ENCODE assay signal across 28 cellular contexts in the genomic region with DNA sequence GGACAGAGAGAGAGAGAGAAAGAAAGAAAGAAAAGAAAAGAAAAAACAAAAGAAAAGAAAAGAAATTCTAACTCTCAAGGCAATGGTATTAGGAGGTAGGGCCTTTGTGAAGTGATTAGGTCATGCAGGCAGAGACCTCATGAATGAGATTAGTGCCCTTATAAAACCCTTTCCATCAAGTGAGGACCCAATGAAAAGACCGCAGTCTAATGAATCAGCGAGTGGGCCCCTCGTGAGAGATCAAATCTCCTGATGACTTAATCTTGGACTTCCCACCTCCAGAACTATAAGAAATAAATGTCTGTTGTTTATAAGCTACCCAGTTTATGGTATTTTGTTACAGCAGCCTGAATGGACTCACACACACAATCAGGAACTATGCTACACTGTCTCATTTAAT.
"Had no signal": no experiment of that assay in that cellular context is flagged by ENCODE, and none has a peak within 500 bp of the region (broad histone marks: within the 10 kb centered on the region; RNA-seq: fewer than 3 reads in every experiment).

No MANE protein-coding gene starts in this region.

- H3K27ac ChIP-seq: coronary artery, esophagus squamous epithelium, heart right ventricle, left lung, parathyroid adenoma, right atrium auricular region, sigmoid colon, thoracic aorta, transverse colon, upper lobe of right lung, uterus had no signal

- H3K27me3 ChIP-seq: esophagus squamous epithelium, heart right ventricle, left lung, right atrium auricular region, sigmoid colon, transverse colon, upper lobe of right lung, uterus had no signal

- H3K4me3 ChIP-seq: coronary artery, esophagus squamous epithelium, heart right ventricle, left lung, mucosa of descending colon, right atrium auricular region, sigmoid colon, thoracic aorta, transverse colon, upper lobe of right lung, uterus had no signal

- H3K9me3 ChIP-seq: esophagus squamous epithelium, heart right ventricle, left lung, mucosa of descending colon, right atrium auricular region, sigmoid colon, thoracic aorta, transverse colon, upper lobe of right lung, uterus had no signal

- H3K9me3 Mint-ChIP-seq: natural killer cell treated with Interleukin-12 subunit alpha and Interleukin-12 subunit beta and Interleukin-15 and Interleukin-18, amount 100 ng/mL, for 72 hours; neural crest cell; stimulated activated effector memory CD8-positive, alpha-beta T cell treated with anti-CD3 and anti-CD28 coated beads, Interleukin-12 subunit alpha, Interleukin-12 subunit beta, amount 100 ng/mL, for 72 hours had no signal

- ATAC-seq: heart right ventricle; left cardiac atrium; left lung; mucosa of descending colon; natural killer cell treated with Interleukin-12 subunit alpha and Interleukin-12 subunit beta and Interleukin-15 and Interleukin-18, amount 100 ng/mL, for 72 hours; stimulated activated effector memory CD8-positive, alpha-beta T cell treated with anti-CD3 and anti-CD28 coated beads, Interleukin-12 subunit alpha, Interleukin-12 subunit beta, amount 100 ng/mL, for 72 hours; upper lobe of right lung had no signal

- H3K36me3 ChIP-seq: thoracic aorta, uterus had no signal

- H3K27me3 Mint-ChIP-seq: naive B cell; natural killer cell treated with Interleukin-12 subunit alpha and Interleukin-12 subunit beta and Interleukin-15 and Interleukin-18, amount 100 ng/mL, for 72 hours; progenitor cell of endocrine pancreas had no signal

- H3K27ac Mint-ChIP-seq: mesothelial cell of epicardium; naive B cell; natural killer cell treated with Interleukin-12 subunit alpha and Interleukin-12 subunit beta and Interleukin-15 and Interleukin-18, amount 100 ng/mL, for 72 hours; progenitor cell of endocrine pancreas; stimulated activated effector memory CD8-positive, alpha-beta T cell treated with anti-CD3 and anti-CD28 coated beads, Interleukin-12 subunit alpha, Interleukin-12 subunit beta, amount 100 ng/mL, for 72 hours had no signal

- H3K4me3 Mint-ChIP-seq: mesothelial cell of epicardium; naive B cell; natural killer cell treated with Interleukin-12 subunit alpha and Interleukin-12 subunit beta and Interleukin-15 and Interleukin-18, amount 100 ng/mL, for 72 hours; neural crest cell; stimulated activated effector memory CD8-positive, alpha-beta T cell treated with anti-CD3 and anti-CD28 coated beads, Interleukin-12 subunit alpha, Interleukin-12 subunit beta, amount 100 ng/mL, for 72 hours had no signal

- H3K4me1 ChIP-seq: esophagus squamous epithelium, left lung, parathyroid adenoma, right atrium auricular region, sigmoid colon, transverse colon, upper lobe of right lung, uterus had no signal

- DNase-seq: dermis blood vessel endothelial cell; effector memory CD4-positive, alpha-beta T cell; esophagus squamous epithelium; foreskin melanocyte; glutamatergic neuron; heart right ventricle; hippocampal formation; left cardiac atrium; left lung; mesenchymal stem cell; mucosa of descending colon; naive B cell; sigmoid colon; stimulated activated CD4-positive, alpha-beta T cell treated with anti-CD3 and anti-CD28 coated beads, Interleukin-2, amount 100 ng/mL, for 24 hours; stimulated activated CD4-positive, alpha-beta T cell treated with anti-CD3 and anti-CD28 coated beads, Interleukin-4, amount 100 ng/mL, for 24 hours; stimulated activated naive CD4-positive, alpha-beta T cell treated with Interleukin-2 at 50 U/mL for 16 hours; transverse colon; upper lobe of right lung; uterus had no signal

- H3K4me1 Mint-ChIP-seq: stimulated activated effector memory CD8-positive, alpha-beta T cell treated with anti-CD3 and anti-CD28 coated beads, Interleukin-12 subunit alpha, Interleukin-12 subunit beta, amount 100 ng/mL, for 72 hours had no signal
